ENCODE assay signal across 10 cellular contexts in the genomic region with DNA sequence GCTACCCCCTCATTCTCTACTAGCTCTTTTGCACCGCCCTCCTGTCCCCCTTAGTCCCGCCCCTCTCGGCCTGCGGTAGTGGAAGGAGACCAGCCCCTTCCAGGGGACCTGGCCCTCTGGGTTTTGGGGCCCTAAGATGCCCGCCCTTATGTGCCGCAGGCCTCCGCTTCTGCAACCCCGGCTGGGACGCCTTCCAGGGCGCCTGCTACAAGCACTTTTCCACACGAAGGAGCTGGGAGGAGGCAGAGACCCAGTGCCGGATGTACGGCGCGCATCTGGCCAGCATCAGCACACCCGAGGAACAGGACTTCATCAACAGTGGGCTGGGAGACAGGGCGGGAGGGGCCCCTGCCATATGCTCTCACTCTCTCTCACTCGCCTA. TPM values are rescaled to one million over a fixed set of nuclear protein-coding genes. Genes with fewer than 3 reads are reported as not detected.
DNase-seq lines count a peak whose midpoint lies in the region; ATAC-seq, FAIRE-seq and TF ChIP-seq lines count a peak whose summit lies in the region.
"Had no signal": no experiment of that assay in that cellular context is flagged by ENCODE, and none has a peak within 500 bp of the region (broad histone marks: within the 10 kb centered on the region; RNA-seq: fewer than 3 reads in every experiment).

No MANE protein-coding gene starts in this region.

- dilution Hi-C loops in keratinocyte (cut with MboI; ENCODE audit: extremely low pct_ligation_motif_present, low sequenced_read_pairs): no loop called here

- no peaks in the 10 kb centered on the region for H3K9me3 Mint-ChIP-seq in activated CD8-positive, alpha-beta T cell treated with anti-CD3 and anti-CD28 coated beads for 36 hours
- H3K9me3 Mint-ChIP-seq in activated CD8-positive, alpha-beta T cell treated with anti-CD3 and anti-CD28 coated beads, Interleukin-2, amount 10 ng/mL, durations not matched to agents 7 days and 5 days (ENCODE audit: insufficient read depth): no peaks in the 10 kb centered on the region
- H3K9me3 Mint-ChIP-seq in activated naive CD8-positive, alpha-beta T cell treated with anti-CD3 and anti-CD28 coated beads, Interleukin-2, amount 50 U/mL, for 24 hours: no peaks in the 10 kb centered on the region

- H3K4me1 ChIP-seq in keratinocyte (ENCODE audit: control insufficient read depth, extremely low read depth, insufficient read depth, low read length) (peaks cover 22% of the 10 kb centered on the region), suprapubic skin (peaks cover 42% of the 10 kb centered on the region)

- H3K27me3 Mint-ChIP-seq in activated CD8-positive, alpha-beta T cell treated with anti-CD3 and anti-CD28 coated beads for 36 hours: peaks cover 56% of the 10 kb centered on the region
- H3K27me3 Mint-ChIP-seq in activated CD8-positive, alpha-beta T cell treated with anti-CD3 and anti-CD28 coated beads, Interleukin-2, amount 10 ng/mL, durations not matched to agents 7 days and 5 days (ENCODE audit: low read depth): peaks cover 52% of the 10 kb centered on the region
- peaks cover 54% of the 10 kb centered on the region for H3K27me3 Mint-ChIP-seq in activated naive CD8-positive, alpha-beta T cell treated with anti-CD3 and anti-CD28 coated beads, Interleukin-2, amount 50 U/mL, for 24 hours

- no peak overlapping the region for H3K9ac ChIP-seq in keratinocyte (ENCODE audit: control insufficient read depth, extremely low read depth, insufficient read depth, low read length)

- no peaks in the 10 kb centered on the region for H3K9me1 ChIP-seq in keratinocyte (ENCODE audit: control insufficient read depth, extremely low read depth, insufficient read depth, low read length)

- H3K4me3 ChIP-seq in keratinocyte (ENCODE audit: control insufficient read depth in 2 of 3, extremely low read depth in 1 of 3, insufficient read depth in 2 of 3, low read depth in 1 of 3, low read length in 3 of 3): no peak overlapping the region
- peak overlapping the region; percentile 34 for H3K4me3 ChIP-seq in suprapubic skin

- CTCF ChIA-PET in activated CD8-positive, alpha-beta T cell treated with anti-CD3 and anti-CD28 coated beads for 36 hours (lab: Charles Lee): interaction anchor here (1.3 to 8.6 kb wide), 7 partner anchors 14 to 70 kb away, joined by 4 to 273 read pairs (median 42); a partner anchor contains a TSS
- CTCF ChIA-PET in activated CD8-positive, alpha-beta T cell treated with anti-CD3 and anti-CD28 coated beads, Interleukin-2, amount 10 ng/mL, durations not matched to agents 7 days and 5 days (lab: Charles Lee): interaction anchor here (0.9 to 8.5 kb wide), 8 partner anchors 8 to 70 kb away, joined by 3 to 240 read pairs (median 20); a partner anchor contains a TSS

- peak; percentile 31 for DNase-seq in activated CD8-positive, alpha-beta T cell treated with anti-CD3 and anti-CD28 coated beads for 36 hours
- no peak for DNase-seq in activated CD8-positive, alpha-beta T cell treated with anti-CD3 and anti-CD28 coated beads, Interleukin-2, amount 10 ng/mL, durations not matched to agents 7 days and 5 days
- no peak for DNase-seq in activated naive CD8-positive, alpha-beta T cell treated with anti-CD3 and anti-CD28 coated beads, Interleukin-2, amount 50 U/mL, for 24 hours
- DNase-seq in keratinocyte (ENCODE audit: low read depth, low spot score) (no peak), suprapubic skin (ENCODE audit: low spot score in 2 of 2) (no peak)

- H3K4me3 Mint-ChIP-seq in activated CD8-positive, alpha-beta T cell treated with anti-CD3 and anti-CD28 coated beads for 36 hours: peak overlapping the region; percentile 44
- H3K4me3 Mint-ChIP-seq in activated CD8-positive, alpha-beta T cell treated with anti-CD3 and anti-CD28 coated beads, Interleukin-2, amount 10 ng/mL, durations not matched to agents 7 days and 5 days: no peak overlapping the region
- H3K4me3 Mint-ChIP-seq in activated naive CD8-positive, alpha-beta T cell treated with anti-CD3 and anti-CD28 coated beads, Interleukin-2, amount 50 U/mL, for 24 hours: peak overlapping the region; percentile 68

- TF ChIP-seq CTCF in activated CD8-positive, alpha-beta T cell treated with anti-CD3 and anti-CD28 coated beads for 36 hours (IDR thresholded peaks at IDR 0.05): no peak
- TF ChIP-seq CTCF in keratinocyte (optimal IDR thresholded peaks at IDR 0.05 in 1 of 3, IDR thresholded peaks at IDR 0.05 in 1 of 3, conservative IDR thresholded peaks at IDR 0.05 in 1 of 3; ENCODE audit: extremely low read depth in 1 of 3, insufficient read depth in 2 of 3, low read length in 3 of 3) (no peak), suprapubic skin (IDR thresholded peaks at IDR 0.05) (no peak)

- H3K36me3 Mint-ChIP-seq in activated CD8-positive, alpha-beta T cell treated with anti-CD3 and anti-CD28 coated beads for 36 hours (ENCODE audit: low read depth): no peaks in the 10 kb centered on the region
- H3K36me3 Mint-ChIP-seq in activated CD8-positive, alpha-beta T cell treated with anti-CD3 and anti-CD28 coated beads, Interleukin-2, amount 10 ng/mL, durations not matched to agents 7 days and 5 days (ENCODE audit: low read depth): no peaks in the 10 kb centered on the region
- no peaks in the 10 kb centered on the region for H3K36me3 Mint-ChIP-seq in activated naive CD8-positive, alpha-beta T cell treated with anti-CD3 and anti-CD28 coated beads, Interleukin-2, amount 50 U/mL, for 24 hours (ENCODE audit: low read depth)

- no peak for ATAC-seq in activated CD8-positive, alpha-beta T cell treated with anti-CD3 and anti-CD28 coated beads for 36 hours
- ATAC-seq in activated CD8-positive, alpha-beta T cell treated with anti-CD3 and anti-CD28 coated beads, Interleukin-2, amount 10 ng/mL, durations not matched to agents 7 days and 5 days: no peak
- no peak for ATAC-seq in activated naive CD8-positive, alpha-beta T cell treated with anti-CD3 and anti-CD28 coated beads, Interleukin-2, amount 50 U/mL, for 24 hours
- ATAC-seq in GM18868 (IDR thresholded peaks at IDR 0.05; ENCODE audit: unreplicated experiment) (no peak), GM18867 (IDR thresholded peaks at IDR 0.05; ENCODE audit: unreplicated experiment) (no peak), GM19035 (IDR thresholded peaks at IDR 0.05; ENCODE audit: unreplicated experiment) (no peak)

- H3K27ac ChIP-seq in keratinocyte (ENCODE audit: control insufficient read depth, insufficient read depth, low read length) (no peak overlapping the region), suprapubic skin (no peak overlapping the region)

- no peak for TF ChIP-seq EP300 in suprapubic skin (IDR thresholded peaks at IDR 0.05)

- H3K27me3 ChIP-seq in keratinocyte (ENCODE audit: control insufficient read depth, extremely low read depth, insufficient read depth, low read length) (peaks cover 35% of the 10 kb centered on the region), suprapubic skin (peaks cover 52% of the 10 kb centered on the region)

- no peak overlapping the region for H3K27ac Mint-ChIP-seq in activated CD8-positive, alpha-beta T cell treated with anti-CD3 and anti-CD28 coated beads for 36 hours
- no peak overlapping the region for H3K27ac Mint-ChIP-seq in activated CD8-positive, alpha-beta T cell treated with anti-CD3 and anti-CD28 coated beads, Interleukin-2, amount 10 ng/mL, durations not matched to agents 7 days and 5 days
- H3K27ac Mint-ChIP-seq in activated naive CD8-positive, alpha-beta T cell treated with anti-CD3 and anti-CD28 coated beads, Interleukin-2, amount 50 U/mL, for 24 hours: no peak overlapping the region
- H3K27ac Mint-ChIP-seq: progenitor cell of endocrine pancreas had no signal

- H3K79me2 ChIP-seq in keratinocyte (ENCODE audit: control insufficient read depth, insufficient read depth, low read length): no peaks in the 10 kb centered on the region

- WGBS in suprapubic skin: 7% methylated on average over 15 of the region's 18 CpGs

- POLR2A ChIA-PET in activated CD8-positive, alpha-beta T cell treated with anti-CD3 and anti-CD28 coated beads for 36 hours (lab: Charles Lee): no interaction called here
- POLR2A ChIA-PET in activated CD8-positive, alpha-beta T cell treated with anti-CD3 and anti-CD28 coated beads, Interleukin-2, amount 10 ng/mL, durations not matched to agents 7 days and 5 days (lab: Charles Lee): no interaction called here

- TF ChIP-seq POLR2A in suprapubic skin (IDR thresholded peaks at IDR 0.05): no peak

- no peak for FAIRE-seq in keratinocyte (lab: Jason Lieb, UNC)

- H3K36me3 ChIP-seq in keratinocyte (ENCODE audit: control insufficient read depth in 2 of 2, extremely low read depth in 1 of 2, insufficient read depth in 2 of 2, low read length in 2 of 2) (no peaks in the 10 kb centered on the region), suprapubic skin (no peaks in the 10 kb centered on the region)

- H3K9me3 ChIP-seq in keratinocyte (ENCODE audit: control insufficient read depth, low read depth, low read length) (no peaks in the 10 kb centered on the region), suprapubic skin (no peaks in the 10 kb centered on the region)

- intact Hi-C loops in activated CD8-positive, alpha-beta T cell treated with anti-CD3 and anti-CD28 coated beads for 36 hours (cut with micrococcal nuclease): loop anchor here (5.0 kb wide), 1 partner anchor 34 kb away; no protein-coding TSS in a partner anchor

- peaks cover 39% of the 10 kb centered on the region for H3K4me1 Mint-ChIP-seq in activated CD8-positive, alpha-beta T cell treated with anti-CD3 and anti-CD28 coated beads for 36 hours (ENCODE audit: low read depth)
- peaks cover 50% of the 10 kb centered on the region for H3K4me1 Mint-ChIP-seq in activated CD8-positive, alpha-beta T cell treated with anti-CD3 and anti-CD28 coated beads, Interleukin-2, amount 10 ng/mL, durations not matched to agents 7 days and 5 days (ENCODE audit: low read depth)
- peaks cover 40% of the 10 kb centered on the region for H3K4me1 Mint-ChIP-seq in activated naive CD8-positive, alpha-beta T cell treated with anti-CD3 and anti-CD28 coated beads, Interleukin-2, amount 50 U/mL, for 24 hours

- H3K4me2 ChIP-seq in keratinocyte (ENCODE audit: control insufficient read depth, extremely low read depth, insufficient read depth, low read depth, low read length): peak overlapping the region; percentile 68

- peaks cover 4% of the 10 kb centered on the region for H4K20me1 ChIP-seq in keratinocyte (ENCODE audit: control insufficient read depth, extremely low read depth, insufficient read depth, low read length)

- H2AFZ ChIP-seq in keratinocyte (ENCODE audit: control insufficient read depth, low read length): no peak overlapping the region

RNA-seq across cellular contexts. Expression of a gene that starts 14.9 kb away (rescaled TPM):
- total RNA-seq in activated CD8-positive, alpha-beta T cell treated with anti-CD3 and anti-CD28 coated beads for 36 hours: not detected
- not detected for total RNA-seq in activated CD8-positive, alpha-beta T cell treated with anti-CD3 and anti-CD28 coated beads, Interleukin-2, amount 10 ng/mL, durations not matched to agents 7 days and 5 days
- not detected in 3 replicates for polyA plus RNA-seq in keratinocyte
- not detected for polyA plus RNA-seq in keratinocyte (2011; ENCODE audit: low read depth)
- polyA plus RNA-seq in keratinocyte (2011; cell fraction: cytosol; rRNA removed): 0.04 TPM in 1 of 2 replicates, not detected in the other
- polyA plus RNA-seq in keratinocyte (2011; cell fraction: nucleus; rRNA removed): not detected in 2 replicates
- polyA plus RNA-seq in keratinocyte (2012; ENCODE audit: low replicate concordance): not detected in 2 replicates
- not detected in 3 replicates for polyA minus RNA-seq in keratinocyte
- not detected for polyA minus RNA-seq in keratinocyte (2011; cell fraction: cytosol; rRNA and poly(A)+ RNA removed)
- not detected in 2 replicates for polyA minus RNA-seq in keratinocyte (2011; cell fraction: nucleus; rRNA and poly(A)+ RNA removed)
- total RNA-seq in suprapubic skin: 10 to 100 TPM; 17.8 to 41.2 (median 29.4) TPM
- total RNA-seq: progenitor cell of endocrine pancreas had no signal

RNA-seq across cellular contexts. Expression of a gene that starts 20.4 kb away (rescaled TPM):
- total RNA-seq in activated CD8-positive, alpha-beta T cell treated with anti-CD3 and anti-CD28 coated beads for 36 hours: not detected
- total RNA-seq in activated CD8-positive, alpha-beta T cell treated with anti-CD3 and anti-CD28 coated beads, Interleukin-2, amount 10 ng/mL, durations not matched to agents 7 days and 5 days: not detected
- 0.01 TPM in 2 of 3 replicates, not detected in the other for polyA plus RNA-seq in keratinocyte
- polyA plus RNA-seq in keratinocyte (2011; ENCODE audit: low read depth): 0.26 TPM
- 0.03 TPM in 1 of 2 replicates, not detected in the other for polyA plus RNA-seq in keratinocyte (2011; cell fraction: cytosol; rRNA removed)
- polyA plus RNA-seq in keratinocyte (2011; cell fraction: nucleus; rRNA removed): 0.03 TPM in 2 replicates
- 0.11 and 0.17 TPM in 2 replicates for polyA plus RNA-seq in keratinocyte (2012; ENCODE audit: low replicate concordance)
- 0.20 TPM in 1 of 3 replicates, not detected in the others for polyA minus RNA-seq in keratinocyte
- polyA minus RNA-seq in keratinocyte (2011; cell fraction: cytosol; rRNA and poly(A)+ RNA removed): not detected
- polyA minus RNA-seq in keratinocyte (2011; cell fraction: nucleus; rRNA and poly(A)+ RNA removed): not detected in 2 replicates
- 1 to 10 TPM; 1.9 to 7.4 (median 4.8) TPM for total RNA-seq in suprapubic skin

RNA-seq across cellular contexts. Expression of a gene that starts 37.6 kb away (rescaled TPM):
- not detected for total RNA-seq in activated CD8-positive, alpha-beta T cell treated with anti-CD3 and anti-CD28 coated beads for 36 hours
- total RNA-seq in activated CD8-positive, alpha-beta T cell treated with anti-CD3 and anti-CD28 coated beads, Interleukin-2, amount 10 ng/mL, durations not matched to agents 7 days and 5 days: not detected
- not detected in 3 replicates for polyA plus RNA-seq in keratinocyte
- polyA plus RNA-seq in keratinocyte (2011; ENCODE audit: low read depth): not detected
- polyA plus RNA-seq in keratinocyte (2011; cell fraction: cytosol; rRNA removed): not detected in 2 replicates
- polyA plus RNA-seq in keratinocyte (2011; cell fraction: nucleus; rRNA removed): 0.22 TPM in 1 of 2 replicates, not detected in the other
- polyA plus RNA-seq in keratinocyte (2012; ENCODE audit: low replicate concordance): not detected in 2 replicates
- not detected in 3 replicates for polyA minus RNA-seq in keratinocyte
- polyA minus RNA-seq in keratinocyte (2011; cell fraction: cytosol; rRNA and poly(A)+ RNA removed): not detected
- polyA minus RNA-seq in keratinocyte (2011; cell fraction: nucleus; rRNA and poly(A)+ RNA removed): not detected in 2 replicates
- total RNA-seq in suprapubic skin: 1 to 10 TPM in 2 of 4 donors, not detected in 2; 1.0 to 2.9 TPM
- total RNA-seq: urinary bladder had no signal

RNA-seq across cellular contexts. Expression of a gene that starts 48.6 kb away (rescaled TPM):
- under 1 TPM; 0.78 to 0.90 TPM for total RNA-seq in activated CD8-positive, alpha-beta T cell treated with anti-CD3 and anti-CD28 coated beads for 36 hours
- 1 to 10 TPM; 1.3 to 1.9 TPM for total RNA-seq in activated CD8-positive, alpha-beta T cell treated with anti-CD3 and anti-CD28 coated beads, Interleukin-2, amount 10 ng/mL, durations not matched to agents 7 days and 5 days
- polyA plus RNA-seq in keratinocyte: 6.5 to 12.7 TPM (median 8.4 TPM) in 3 replicates
- 187 TPM for polyA plus RNA-seq in keratinocyte (2011; ENCODE audit: low read depth)
- polyA plus RNA-seq in keratinocyte (2011; cell fraction: cytosol; rRNA removed): 13.3 and 19.3 TPM in 2 replicates
- 17.4 and 17.6 TPM in 2 replicates for polyA plus RNA-seq in keratinocyte (2011; cell fraction: nucleus; rRNA removed)
- polyA plus RNA-seq in keratinocyte (2012; ENCODE audit: low replicate concordance): 13.0 and 332 TPM in 2 replicates
- polyA minus RNA-seq in keratinocyte: 1.8 to 4.4 TPM (median 2.8 TPM) in 3 replicates
- 10.4 TPM for polyA minus RNA-seq in keratinocyte (2011; cell fraction: cytosol; rRNA and poly(A)+ RNA removed)
- 1.1 and 1.5 TPM in 2 replicates for polyA minus RNA-seq in keratinocyte (2011; cell fraction: nucleus; rRNA and poly(A)+ RNA removed)
- total RNA-seq in suprapubic skin: 10 to 100 TPM; 38.4 to 98.0 (median 68.2) TPM

RNA-seq across cellular contexts. Expression of a gene that starts 55.5 kb away (rescaled TPM):
- total RNA-seq in activated CD8-positive, alpha-beta T cell treated with anti-CD3 and anti-CD28 coated beads for 36 hours: 10 to 100 TPM; 50.7 to 51.0 TPM
- total RNA-seq in activated CD8-positive, alpha-beta T cell treated with anti-CD3 and anti-CD28 coated beads, Interleukin-2, amount 10 ng/mL, durations not matched to agents 7 days and 5 days: 10 to 100 TPM; 43.9 to 44.7 TPM
- 31.8 to 48.9 TPM (median 43.5 TPM) in 3 replicates for polyA plus RNA-seq in keratinocyte
- 21.5 TPM for polyA plus RNA-seq in keratinocyte (2011; ENCODE audit: low read depth)
- 32.0 and 41.4 TPM in 2 replicates for polyA plus RNA-seq in keratinocyte (2011; cell fraction: cytosol; rRNA removed)
- polyA plus RNA-seq in keratinocyte (2011; cell fraction: nucleus; rRNA removed): 43.6 and 52.9 TPM in 2 replicates
- polyA plus RNA-seq in keratinocyte (2012; ENCODE audit: low replicate concordance): 27.0 and 53.5 TPM in 2 replicates
- polyA minus RNA-seq in keratinocyte: 30.0 to 49.1 TPM (median 34.6 TPM) in 3 replicates
- 23.0 TPM for polyA minus RNA-seq in keratinocyte (2011; cell fraction: cytosol; rRNA and poly(A)+ RNA removed)
- polyA minus RNA-seq in keratinocyte (2011; cell fraction: nucleus; rRNA and poly(A)+ RNA removed): 16.1 and 17.0 TPM in 2 replicates
- 10 to 100 TPM; 15.9 to 25.1 (median 20.5) TPM for total RNA-seq in suprapubic skin

Comparison
In these comparisons a context has a peak if more than half of its experiments do, and no peak if none do; other contexts are left out.
1. RNA of a gene that starts 14.9 kb away (total RNA-seq): 17.8 to 41.2 TPM in suprapubic skin; not detected in activated CD8-positive, alpha-beta T cell treated with anti-CD3 and anti-CD28 coated beads, Interleukin-2, amount 10 ng/mL, durations not matched to agents 7 days and 5 days and not detected in activated CD8-positive, alpha-beta T cell treated with anti-CD3 and anti-CD28 coated beads for 36 hours; every median in the first group is over 10 times any median in the second.